Comparison of ENCODE assay signal across 1 cellular context in genomic region chr6:139336994-139337393, GRCh38.
TF ChIP-seq lines count a peak whose summit lies in the region.

No MANE protein-coding gene starts in this region.

TF ChIP-seq in HepG2, 621 proteins besides CTCF, POLR2A, EP300 and RAD21:
- TF ChIP-seq ZNF382 (CRISPR knock-in tag; IDR thresholded peaks at IDR 0.05; ENCODE audit: borderline replicate concordance) (no peak), E2F1 (CRISPR knock-in tag; IDR thresholded peaks at IDR 0.05) (no peak), YY1 (IDR thresholded peaks at IDR 0.05; ENCODE audit: insufficient read depth, insufficient replicate concordance, low read depth, low read length) (no peak), RAD51 (IDR thresholded peaks at IDR 0.05; ENCODE audit: borderline replicate concordance) (no peak), ZNF773 (CRISPR knock-in tag; IDR thresholded peaks at IDR 0.05; ENCODE audit: borderline replicate concordance) (no peak), HCFC1 (IDR thresholded peaks at IDR 0.05; ENCODE audit: low read depth, low read length) (no peak), NFIC (IDR thresholded peaks at IDR 0.05; ENCODE audit: low read length) (no peak), MAZ (IDR thresholded peaks at IDR 0.05; ENCODE audit: borderline replicate concordance, low read depth, low read length) (no peak), MAZ (CRISPR knock-in tag; IDR thresholded peaks at IDR 0.05; ENCODE audit: low read depth) (no peak), BRD4 (CRISPR knock-in tag; IDR thresholded peaks at IDR 0.05) (no peak), ZNF546 (CRISPR knock-in tag; conservative IDR thresholded peaks at IDR 0.05) (no peak), IRX3 (CRISPR knock-in tag; IDR thresholded peaks at IDR 0.05; ENCODE audit: borderline replicate concordance, low read depth) (no peak), AGO1 (IDR thresholded peaks at IDR 0.05; ENCODE audit: low read depth, low read length, poor library complexity, severe bottlenecking) (no peak), ZNF713 (CRISPR knock-in tag; IDR thresholded peaks at IDR 0.05) (no peak)
